25 cellular contexts compared by ENCODE assay signal in the genomic region with DNA sequence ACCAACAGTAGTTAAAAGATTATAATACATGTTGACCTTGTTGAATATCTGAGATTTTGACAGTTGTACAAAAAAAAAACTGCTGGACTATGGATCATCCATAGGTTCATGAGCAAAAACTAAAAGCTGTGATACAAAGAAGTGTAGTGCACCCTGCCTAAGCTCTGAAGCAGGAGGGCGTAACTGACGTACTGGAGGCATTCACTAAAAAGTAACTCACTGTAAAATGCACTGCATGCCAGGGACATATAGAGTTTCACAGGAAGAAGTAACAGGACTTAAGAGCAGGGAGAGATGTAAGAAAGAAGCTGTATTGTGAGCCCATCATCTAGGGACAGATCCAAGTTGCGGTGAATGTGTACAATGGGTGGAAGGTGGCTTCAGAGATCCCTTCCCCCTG.
DNase-seq lines count a peak whose midpoint lies in the region; ATAC-seq, FAIRE-seq and TF ChIP-seq lines count a peak whose summit lies in the region.
"Had no signal": no experiment of that assay in that cellular context is flagged by ENCODE, and none has a peak within 500 bp of the region (broad histone marks: within the 10 kb centered on the region; RNA-seq: fewer than 3 reads in every experiment).

No MANE protein-coding gene starts in this region.

- H3K9me1 ChIP-seq in K562 (ENCODE audit: control insufficient read depth, insufficient read depth, low read length), result no peaks in the 10 kb centered on the region

- H3K27me3 ChIP-seq in K562 (ENCODE audit: control insufficient read depth in 2 of 2, insufficient read depth in 2 of 2, low read length in 2 of 2), result no peaks in the 10 kb centered on the region
- H3K27me3 ChIP-seq in SK-N-SH (ENCODE audit: insufficient read depth), result no peaks in the 10 kb centered on the region
- H3K27me3 ChIP-seq: BE2C, BLaER1 had no signal

- ATAC-seq in K562, result no peak
- no peak for ATAC-seq in GM21381 (IDR thresholded peaks at IDR 0.05; ENCODE audit: unreplicated experiment)
- ATAC-seq: GM12878 had no signal

- H2AFZ ChIP-seq in K562 (ENCODE audit: low read depth, low read length) (no peak overlapping the region), SK-N-SH (ENCODE audit: low read depth) (no peak overlapping the region)

- in situ Hi-C loops in K562 (cut with MboI), result no loop called here

- no peak for FAIRE-seq in K562 (lab: Jason Lieb, UNC)
- FAIRE-seq: A204.1, GM12878, GM12892, GM18507 had no signal

- no peaks in the 10 kb centered on the region for H3K4me1 ChIP-seq in K562 (replicated peaks in 1 of 2; ENCODE audit: control insufficient read depth in 2 of 2, insufficient read depth in 2 of 2, low read length in 2 of 2)
- peaks cover 0 to 2% of the 10 kb centered on the region in 2 experiments; a peak in 1 of 4 replicates for H3K4me1 ChIP-seq in SK-N-SH (ENCODE audit: control insufficient read depth in 1 of 2, insufficient read depth in 2 of 2, low read depth in 1 of 2, low read length in 1 of 2)
- H3K4me1 ChIP-seq: BE2C, BLaER1 had no signal

- no peaks in the 10 kb centered on the region for H3F3A ChIP-seq in SK-N-SH (replicated peaks; ENCODE audit: insufficient read depth)

- H3K4me2 ChIP-seq in K562 (ENCODE audit: insufficient read depth, low read length), result no peak overlapping the region
- no peak overlapping the region for H3K4me2 ChIP-seq in SK-N-SH
- H3K4me2 ChIP-seq: BLaER1 had no signal

- TF ChIP-seq RAD21 in K562 (CRISPR knock-in tag; conservative IDR thresholded peaks at IDR 0.05 in 1 of 2, IDR thresholded peaks at IDR 0.05 in 1 of 2) (no peak), SK-N-SH (IDR thresholded peaks at IDR 0.05; ENCODE audit: low read length) (no peak)

- TF ChIP-seq EP300 in K562 (IDR thresholded peaks at IDR 0.05; ENCODE audit: low read length), result no peak
- no peak for TF ChIP-seq EP300 in SK-N-SH (IDR thresholded peaks at IDR 0.05; ENCODE audit: borderline replicate concordance in 1 of 2, low read depth in 1 of 2, low read length in 1 of 2)

- TF ChIP-seq POLR2A in K562 (conservative IDR thresholded peaks at IDR 0.05), result no peak

- TF ChIP-seq CTCF in K562 (IDR thresholded peaks at IDR 0.05 in 2 of 3, conservative IDR thresholded peaks at IDR 0.05 in 1 of 3; ENCODE audit: insufficient read depth in 2 of 3, low read depth in 1 of 3, low read length in 3 of 3) (no peak), SK-N-SH (IDR thresholded peaks at IDR 0.05) (no peak)

- no peaks in the 10 kb centered on the region for H4K20me1 ChIP-seq in K562 (replicated peaks; ENCODE audit: control insufficient read depth, insufficient read depth, low read length)
- H4K20me1 ChIP-seq in SK-N-SH (ENCODE audit: insufficient read depth), result no peaks in the 10 kb centered on the region
- H4K20me1 ChIP-seq: BLaER1 had no signal

- CTCF ChIA-PET in K562 (lab: Yijun Ruan, JAX; ENCODE audit: low intra/inter-chr PET ratio), result no interaction called here
- CTCF ChIA-PET in SK-N-SH (lab: Yijun Ruan, JAX), result no interaction called here

- no TSS peak for BruUV-seq in K562 (replicated peaks; lab: Mats Ljungman, UMichigan)

- no peak overlapping the region for H3K9ac ChIP-seq in K562 (ENCODE audit: insufficient read depth in 1 of 2, low read depth in 2 of 2, low read length in 2 of 2)
- no peak overlapping the region for H3K9ac ChIP-seq in SK-N-SH
- H3K9ac ChIP-seq: BLaER1 had no signal

- no peaks in the 10 kb centered on the region for H3K9me3 ChIP-seq in K562 (replicated peaks; ENCODE audit: control insufficient read depth, insufficient read depth, low read depth, low read length)
- H3K9me3 ChIP-seq in SK-N-SH, result no peaks in the 10 kb centered on the region
- H3K9me3 ChIP-seq: BE2C, BLaER1 had no signal

- H3K9me2 ChIP-seq in SK-N-SH, result no peaks in the 10 kb centered on the region

- WGBS in K562 (ENCODE audit: insufficient coverage, low coverage, missing lambda C conversion rate), result 0% methylated on average over 3 of the region's 3 CpGs
- WGBS in SK-N-SH (ENCODE audit: low lambda C conversion rate), result 98% methylated on average over 3 of the region's 3 CpGs

- H3K36me3 ChIP-seq in K562 (ENCODE audit: control insufficient read depth, insufficient read depth, low read length) (no peaks in the 10 kb centered on the region), SK-N-SH (replicated peaks in 1 of 2; ENCODE audit: control insufficient read depth in 1 of 2, insufficient read depth in 2 of 2, low read length in 1 of 2) (no peaks in the 10 kb centered on the region)
- H3K36me3 ChIP-seq: BE2C, BLaER1 had no signal

- DNase-seq in K562 (ENCODE audit: extremely low read depth in 1 of 4, low spot score in 3 of 4) (no peak), left kidney (ENCODE audit: low read depth, low spot score) (peak; percentile 73), NCI-H69 (lab: John Stamatoyannopoulos, UW) (no peak), SK-N-SH (no peak)
- DNase-seq: 8988T; ACHN; BE2C; C1 segment of cervical spinal cord; CD4-positive, alpha-beta memory T cell; CD4-positive, CD25-positive, alpha-beta regulatory T cell; CD8-positive, alpha-beta memory T cell; COR-L47; DMS 273 treated with DMSO at 0.1 percent for 48 hours; DMS153; DMS53; DMS79; DND-41; EL; GDM1 had no signal

- H3K79me2 ChIP-seq in K562 (ENCODE audit: control insufficient read depth, insufficient read depth, low read length) (no peaks in the 10 kb centered on the region), SK-N-SH (ENCODE audit: insufficient read depth) (no peaks in the 10 kb centered on the region)

- H3K27ac ChIP-seq in K562 (ENCODE audit: extremely low read depth, low read depth, low read length) (no peak overlapping the region), SK-N-SH (ENCODE audit: low read depth in 2 of 2, low read length in 1 of 2) (no peak overlapping the region)
- H3K27ac ChIP-seq: BLaER1 had no signal

- POLR2A ChIA-PET in K562 (lab: Yijun Ruan, JAX), result no interaction called here
- POLR2A ChIA-PET in SK-N-SH (lab: Yijun Ruan, JAX), result no interaction called here

- intact Hi-C loops in K562 (cut with micrococcal nuclease), result no loop called here

- H3K4me3 ChIP-seq in K562 (no peak overlapping the region), SK-N-SH (ENCODE audit: low read depth in 2 of 2, low read length in 1 of 2) (no peak overlapping the region)
- H3K4me3 ChIP-seq: BLaER1, GM12878 had no signal

TF ChIP-seq in K562, 482 proteins besides CTCF, POLR2A, EP300 and RAD21:
- TF ChIP-seq CREM (IDR thresholded peaks at IDR 0.05; ENCODE audit: low read depth), result no peak
- no peak for TF ChIP-seq ZC3H4 (CRISPR knock-in tag; IDR thresholded peaks at IDR 0.05; ENCODE audit: borderline replicate concordance)
- TF ChIP-seq HNRNPLL (IDR thresholded peaks at IDR 0.05; ENCODE audit: low read depth, low read length, poor library complexity, severe bottlenecking), result peak; percentile 54
- TF ChIP-seq FOXA3 (CRISPR knock-in tag; conservative IDR thresholded peaks at IDR 0.05 in 1 of 2, IDR thresholded peaks at IDR 0.05 in 1 of 2), result no peak

TF ChIP-seq in SK-N-SH, 30 proteins besides CTCF, POLR2A, EP300 and RAD21:
- TF ChIP-seq FOXJ3 (CRISPR knock-in tag; IDR thresholded peaks at IDR 0.05) (no peak), NRF1 (IDR thresholded peaks at IDR 0.05; ENCODE audit: low read depth, low read length) (no peak), POLR2AphosphoS5 (IDR thresholded peaks at IDR 0.05; ENCODE audit: low read depth, low read length) (no peak), ELF1 (IDR thresholded peaks at IDR 0.05) (no peak), EZH2phosphoT487 (IDR thresholded peaks at IDR 0.05; ENCODE audit: borderline replicate concordance, low read depth) (no peak), RXRA (IDR thresholded peaks at IDR 0.05; ENCODE audit: borderline replicate concordance, low read depth) (no peak), MEF2A (IDR thresholded peaks at IDR 0.05; ENCODE audit: borderline replicate concordance, low read depth) (no peak), TEAD4 (IDR thresholded peaks at IDR 0.05; ENCODE audit: borderline replicate concordance, insufficient read depth) (no peak), JUND (IDR thresholded peaks at IDR 0.05) (no peak), FOSL2 (IDR thresholded peaks at IDR 0.05; ENCODE audit: borderline replicate concordance, low read depth) (no peak), RFX5 (IDR thresholded peaks at IDR 0.05; ENCODE audit: low read length) (no peak)
- TF ChIP-seq, protein P1, sequence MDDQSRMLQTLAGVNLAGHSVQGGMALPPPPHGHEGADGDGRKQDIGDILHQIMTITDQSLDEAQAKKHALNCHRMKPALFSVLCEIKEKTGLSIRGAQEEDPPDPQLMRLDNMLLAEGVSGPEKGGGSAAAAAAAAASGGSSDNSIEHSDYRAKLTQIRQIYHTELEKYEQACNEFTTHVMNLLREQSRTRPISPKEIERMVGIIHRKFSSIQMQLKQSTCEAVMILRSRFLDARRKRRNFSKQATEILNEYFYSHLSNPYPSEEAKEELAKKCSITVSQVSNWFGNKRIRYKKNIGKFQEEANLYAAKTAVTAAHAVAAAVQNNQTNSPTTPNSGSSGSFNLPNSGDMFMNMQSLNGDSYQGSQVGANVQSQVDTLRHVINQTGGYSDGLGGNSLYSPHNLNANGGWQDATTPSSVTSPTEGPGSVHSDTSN (IDR thresholded peaks at IDR 0.05), result no peak
